8 cellular contexts compared by ENCODE assay signal in the genomic region with DNA sequence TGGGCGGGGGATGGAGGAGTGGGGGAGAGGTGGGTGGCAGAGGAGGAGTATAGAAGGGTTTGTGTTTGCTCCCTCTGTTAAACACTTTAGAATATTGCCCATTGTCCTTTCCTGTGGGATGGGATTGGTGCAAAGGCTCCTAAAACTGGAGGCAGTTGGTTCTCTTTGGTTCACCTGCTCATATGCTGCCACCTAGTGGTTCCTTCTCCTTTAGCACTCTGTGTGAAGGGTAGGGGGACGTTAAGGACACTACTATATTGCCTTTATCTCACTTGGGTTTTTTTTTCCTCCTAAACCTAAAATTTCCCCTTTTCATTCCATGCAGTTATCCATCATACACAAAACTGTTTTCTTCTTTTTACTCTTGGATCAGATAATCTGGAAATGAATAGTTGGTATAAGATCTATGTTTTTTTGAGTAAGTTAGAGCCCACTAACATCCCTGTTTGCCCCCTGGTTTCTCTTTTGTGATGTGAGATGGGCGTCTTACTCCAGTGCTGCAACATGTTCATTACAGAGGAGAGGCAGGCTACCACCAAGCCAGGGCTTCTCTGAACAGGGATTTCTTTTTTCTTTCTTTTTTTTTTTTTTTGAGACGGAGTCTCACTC. TPM values are rescaled to one million over a fixed set of nuclear protein-coding genes. Genes with fewer than 3 reads are reported as not detected.
A peak's percentile ranks its signal among the peaks of the same experiment; 100 is the strongest.
DNase-seq lines count a peak whose midpoint lies in the region; ATAC-seq and TF ChIP-seq lines count a peak whose summit lies in the region.

No MANE protein-coding gene starts in this region.

- peak; percentile 80 to 85 for ATAC-seq in activated T-cell treated with anti-CD3 and anti-CD28 coated beads, Interleukin-2, amount 50 U/mL, for 4 hours
- ATAC-seq in GM18502 (IDR thresholded peaks at IDR 0.05; ENCODE audit: poor library complexity, unreplicated experiment) (no peak), GM21723 (IDR thresholded peaks at IDR 0.05; ENCODE audit: unreplicated experiment) (no peak)

- no peak overlapping the region for H3K4me3 ChIP-seq in fibroblast of pulmonary artery (replicated peaks; ENCODE audit: low read depth, low read length)

- TF ChIP-seq CTCF in fibroblast of pulmonary artery (IDR thresholded peaks at IDR 0.05; ENCODE audit: low read length, missing control alignments), result peak; percentile 95
- TF ChIP-seq CTCF in neural crest cell (conservative IDR thresholded peaks at IDR 0.05), result peak; percentile 94

- H3K9me3 Mint-ChIP-seq in activated T-cell treated with anti-CD3 and anti-CD28 coated beads, Interleukin-2, amount 50 U/mL, for 4 hours, result no peaks in the 10 kb centered on the region
- no peaks in the 10 kb centered on the region for H3K9me3 Mint-ChIP-seq in neural crest cell

- no peaks in the 10 kb centered on the region for H3K27me3 Mint-ChIP-seq in activated T-cell treated with anti-CD3 and anti-CD28 coated beads, Interleukin-2, amount 50 U/mL, for 4 hours (ENCODE audit: low read depth)
- peaks cover 16% of the 10 kb centered on the region for H3K27me3 Mint-ChIP-seq in neural crest cell (ENCODE audit: low read depth)

- DNase-seq in COR-L47 (lab: John Stamatoyannopoulos, UW), result peak; percentile 70
- peak; percentile 52 for DNase-seq in HT1080 (ENCODE audit: low read depth)
- DNase-seq in NOMO-1 treated with DMSO at 0.1 percent for 48 hours (lab: John Stamatoyannopoulos, UW; ENCODE audit: unreplicated experiment), result peak; percentile 32
- DNase-seq in activated T-cell treated with anti-CD3 and anti-CD28 coated beads, Interleukin-2, amount 50 U/mL, for 4 hours, result peak; percentile 39
- peak; percentile 83 for DNase-seq in fibroblast of pulmonary artery (ENCODE audit: low read depth)
- peak; percentile 69 for DNase-seq in neural crest cell (ENCODE audit: low read depth, low spot score)

- H3K4me1 Mint-ChIP-seq in activated T-cell treated with anti-CD3 and anti-CD28 coated beads, Interleukin-2, amount 50 U/mL, for 4 hours (ENCODE audit: low read depth), result no peaks in the 10 kb centered on the region
- H3K4me1 Mint-ChIP-seq in neural crest cell, result peaks cover 5% of the 10 kb centered on the region

- H3K4me3 Mint-ChIP-seq in activated T-cell treated with anti-CD3 and anti-CD28 coated beads, Interleukin-2, amount 50 U/mL, for 4 hours, result no peak overlapping the region
- no peak overlapping the region for H3K4me3 Mint-ChIP-seq in neural crest cell

- H3K36me3 Mint-ChIP-seq in activated T-cell treated with anti-CD3 and anti-CD28 coated beads, Interleukin-2, amount 50 U/mL, for 4 hours (ENCODE audit: insufficient read depth), result peaks cover 3% of the 10 kb centered on the region
- H3K36me3 Mint-ChIP-seq in neural crest cell (ENCODE audit: low read depth), result no peaks in the 10 kb centered on the region

- no peak overlapping the region for H3K27ac Mint-ChIP-seq in neural crest cell (ENCODE audit: unreplicated experiment)

RNA-seq across cellular contexts. Expression of a gene that starts 23.8 kb away (rescaled TPM):
- total RNA-seq in HT1080 (2014; rRNA removed; shearing (Covaris generic)), result 15.7 and 18.3 TPM in 2 replicates
- 12.6 and 13.1 TPM in 2 replicates for polyA plus RNA-seq in HT1080 (2015; cell fraction: cytosol; rRNA removed)
- polyA plus RNA-seq in HT1080 (2015; cell fraction: nucleus; rRNA removed), result 13.1 and 25.9 TPM in 2 replicates
- 10 to 100 TPM; 30.5 to 41.9 (median 30.9) TPM for total RNA-seq in activated T-cell treated with anti-CD3 and anti-CD28 coated beads, Interleukin-2, amount 50 U/mL, for 4 hours
- total RNA-seq in neural crest cell, result 22.6 and 25.8 TPM in 2 replicates

RNA-seq across cellular contexts. Expression of a gene that starts 30.0 kb away (rescaled TPM):
- total RNA-seq in HT1080 (2014; rRNA removed; shearing (Covaris generic)), result 67.3 and 84.4 TPM in 2 replicates
- polyA plus RNA-seq in HT1080 (2015; cell fraction: cytosol; rRNA removed), result 65.6 and 69.6 TPM in 2 replicates
- polyA plus RNA-seq in HT1080 (2015; cell fraction: nucleus; rRNA removed), result 36.2 TPM in 2 replicates
- total RNA-seq in activated T-cell treated with anti-CD3 and anti-CD28 coated beads, Interleukin-2, amount 50 U/mL, for 4 hours, result 10 to 100 TPM; 53.2 to 64.4 (median 60.8) TPM
- total RNA-seq in neural crest cell, result 210 and 216 TPM in 2 replicates

Comparison
In these comparisons a context has a peak if more than half of its experiments do, and no peak if none do; other contexts are left out.
1. DNase-seq: peak in every context shown above with its lines; median percentile 83 in fibroblast of pulmonary artery; 70 in COR-L47; 69 in neural crest cell; 52 in HT1080; 39 in activated T-cell treated with anti-CD3 and anti-CD28 coated beads, Interleukin-2, amount 50 U/mL, for 4 hours; 32 in NOMO-1 treated with DMSO at 0.1 percent for 48 hours.
2. ATAC-seq: peak in activated T-cell treated with anti-CD3 and anti-CD28 coated beads, Interleukin-2, amount 50 U/mL, for 4 hours (2 of 2); none in GM18502 (single experiment) and GM21723 (single experiment).